In the genomic region with DNA sequence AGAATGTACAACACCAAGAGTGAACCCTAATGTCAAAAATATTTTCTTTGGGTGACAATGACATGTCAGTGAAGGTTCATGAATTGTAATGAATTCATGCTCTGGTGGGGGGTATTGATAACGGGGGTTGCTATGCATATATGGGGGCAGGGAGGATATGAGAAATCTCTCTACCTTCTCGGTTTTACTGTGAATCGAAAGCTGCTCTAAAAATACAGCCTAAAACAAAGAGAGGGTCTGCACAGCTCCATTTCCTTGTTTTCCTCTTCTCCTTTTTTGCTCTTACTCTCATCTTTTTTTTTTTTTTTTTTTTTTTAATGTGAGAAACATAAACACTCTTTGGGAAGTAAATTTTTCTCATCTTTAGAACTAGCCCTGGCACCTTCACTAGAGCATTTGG, we compare ENCODE assay signal across 24 cellular contexts.
A peak's percentile ranks its signal among the peaks of the same experiment; 100 is the strongest.
DNase-seq lines count a peak whose midpoint lies in the region; ATAC-seq, FAIRE-seq and TF ChIP-seq lines count a peak whose summit lies in the region.
"Had no signal": no experiment of that assay in that cellular context is flagged by ENCODE, and none has a peak within 500 bp of the region (broad histone marks: within the 10 kb centered on the region; RNA-seq: fewer than 3 reads in every experiment).

No MANE protein-coding gene starts in this region.

- no peak overlapping the region for H3K4me3 ChIP-seq in lower leg skin (ENCODE audit: low read depth, poor library complexity, severe bottlenecking)
- H3K4me3 ChIP-seq: BLaER1 treated with 17β-estradiol and CSF1 and Interleukin-3, amounts not matched to agents 10 nM and 100 nM; Peyer's patch had no signal

- TF ChIP-seq POLR2A in GM12891 (IDR thresholded peaks at IDR 0.05; ENCODE audit: low read depth, low read length) (no peak), lower leg skin (IDR thresholded peaks at IDR 0.05) (no peak)

- no peaks in the 10 kb centered on the region for H3K36me3 Mint-ChIP-seq in activated naive CD4-positive, alpha-beta T cell treated with anti-CD3 and anti-CD28 coated beads, Interleukin-2, amount 10 ng/mL, durations not matched to agents 7 days and 5 days
- H3K36me3 Mint-ChIP-seq in activated naive CD4-positive, alpha-beta T cell treated with anti-CD3 and anti-CD28 coated beads for 36 hours (ENCODE audit: low read depth) = no peaks in the 10 kb centered on the region
- H3K36me3 Mint-ChIP-seq: CD4-positive, alpha-beta memory T cell; T-cell had no signal

- peak; percentile 31 for FAIRE-seq in GM12891 (lab: Jason Lieb, UNC)
- FAIRE-seq: H54 had no signal

- H3K4me3 Mint-ChIP-seq in activated naive CD4-positive, alpha-beta T cell treated with anti-CD3 and anti-CD28 coated beads, Interleukin-2, amount 10 ng/mL, durations not matched to agents 7 days and 5 days = no peak overlapping the region
- H3K4me3 Mint-ChIP-seq in activated naive CD4-positive, alpha-beta T cell treated with anti-CD3 and anti-CD28 coated beads for 36 hours = no peak overlapping the region
- H3K4me3 Mint-ChIP-seq: CD4-positive, alpha-beta memory T cell; T-cell; T-helper 2 cell treated with Interferon-gamma antibody and Interleukin-4, amounts not matched to agents 5 μg/mL and 100 μg/mL, for 36 hours had no signal

- WGBS in lower leg skin, 2 donors = 81 to 84% methylated on average over 3 of the region's 3 CpGs

- no peaks in the 10 kb centered on the region for H3K9me3 Mint-ChIP-seq in activated naive CD4-positive, alpha-beta T cell treated with anti-CD3 and anti-CD28 coated beads, Interleukin-2, amount 10 ng/mL, durations not matched to agents 7 days and 5 days
- no peaks in the 10 kb centered on the region for H3K9me3 Mint-ChIP-seq in activated naive CD4-positive, alpha-beta T cell treated with anti-CD3 and anti-CD28 coated beads for 36 hours
- H3K9me3 Mint-ChIP-seq: T-cell; T-helper 2 cell treated with Interferon-gamma antibody and Interleukin-4, amounts not matched to agents 5 μg/mL and 100 μg/mL, for 36 hours had no signal

- CTCF ChIA-PET in activated naive CD4-positive, alpha-beta T cell treated with anti-CD3 and anti-CD28 coated beads, Interleukin-2, amount 10 ng/mL, durations not matched to agents 7 days and 5 days (lab: Charles Lee) = no interaction called here
- CTCF ChIA-PET in activated naive CD4-positive, alpha-beta T cell treated with anti-CD3 and anti-CD28 coated beads for 36 hours (lab: Charles Lee) = no interaction called here

- DNase-seq in GM12891 (ENCODE audit: insufficient read length, low spot score) (no peak), GM03348 (ENCODE audit: low spot score) (no peak), lower leg skin (ENCODE audit: low spot score in 2 of 2) (no peak)
- no peak for DNase-seq in activated naive CD4-positive, alpha-beta T cell treated with anti-CD3 and anti-CD28 coated beads, Interleukin-2, amount 10 ng/mL, durations not matched to agents 7 days and 5 days
- no peak for DNase-seq in activated naive CD4-positive, alpha-beta T cell treated with anti-CD3 and anti-CD28 coated beads for 36 hours
- DNase-seq: ACHN; Caco-2; CD4-positive, alpha-beta memory T cell; DMS 273 treated with DMSO at 0.1 percent for 48 hours; Karpas-422; MV-4-11; NCI-H1105 treated with DMSO at 0.1 percent for 48 hours; NCI-H2081 treated with DMSO at 0.1 percent for 48 hours; NCI-H2171 treated with DMSO at 0.1 percent for 48 hours; NCI-H524 treated with DMSO at 0.1 percent for 48 hours; NCI-H82; Peyer's patch; T-cell had no signal

- intact Hi-C loops in lower leg skin (cut with DNase I; ENCODE audit: low total_unique reads) = no loop called here
- intact Hi-C loops in activated naive CD4-positive, alpha-beta T cell treated with anti-CD3 and anti-CD28 coated beads for 36 hours (cut with micrococcal nuclease) = no loop called here

- ATAC-seq in GM21717 (IDR thresholded peaks at IDR 0.05; ENCODE audit: unreplicated experiment) (peak; percentile 34), HG02981 (IDR thresholded peaks at IDR 0.05; ENCODE audit: unreplicated experiment) (peak; percentile 36), HG03575 (IDR thresholded peaks at IDR 0.05; ENCODE audit: extremely low read depth, insufficient number of reproducible peaks, low FRiP score, unreplicated experiment) (peak; percentile 32)
- ATAC-seq: T-cell had no signal

- peaks cover 27% of the 10 kb centered on the region for H3K27me3 Mint-ChIP-seq in activated naive CD4-positive, alpha-beta T cell treated with anti-CD3 and anti-CD28 coated beads, Interleukin-2, amount 10 ng/mL, durations not matched to agents 7 days and 5 days
- H3K27me3 Mint-ChIP-seq in activated naive CD4-positive, alpha-beta T cell treated with anti-CD3 and anti-CD28 coated beads for 36 hours (ENCODE audit: low read depth) = peaks cover 36% of the 10 kb centered on the region

- H3K27ac Mint-ChIP-seq in activated naive CD4-positive, alpha-beta T cell treated with anti-CD3 and anti-CD28 coated beads, Interleukin-2, amount 10 ng/mL, durations not matched to agents 7 days and 5 days = no peak overlapping the region
- no peak overlapping the region for H3K27ac Mint-ChIP-seq in activated naive CD4-positive, alpha-beta T cell treated with anti-CD3 and anti-CD28 coated beads for 36 hours
- H3K27ac Mint-ChIP-seq: CD4-positive, alpha-beta memory T cell; T-cell; T-helper 2 cell treated with Interferon-gamma antibody and Interleukin-4, amounts not matched to agents 5 μg/mL and 100 μg/mL, for 36 hours had no signal

- no peak for TF ChIP-seq CTCF in lower leg skin (IDR thresholded peaks at IDR 0.05)

- H3K4me1 Mint-ChIP-seq in activated naive CD4-positive, alpha-beta T cell treated with anti-CD3 and anti-CD28 coated beads, Interleukin-2, amount 10 ng/mL, durations not matched to agents 7 days and 5 days = peaks cover 6% of the 10 kb centered on the region
- peaks cover 4% of the 10 kb centered on the region for H3K4me1 Mint-ChIP-seq in activated naive CD4-positive, alpha-beta T cell treated with anti-CD3 and anti-CD28 coated beads for 36 hours (ENCODE audit: low read depth)
- H3K4me1 Mint-ChIP-seq: CD4-positive, alpha-beta memory T cell had no signal

TF ChIP-seq in GM12891, 5 proteins besides CTCF, POLR2A, EP300 and RAD21:
- TF ChIP-seq SPI1 (IDR thresholded peaks at IDR 0.05; ENCODE audit: low read depth, low read length) = peak; percentile 61
- TF ChIP-seq POU2F2 (IDR thresholded peaks at IDR 0.05; ENCODE audit: low read depth, low read length) = peak; percentile 35; the same call in 1 of the 2 replicates
- no peak for TF ChIP-seq POLR2AphosphoS5 (IDR thresholded peaks at IDR 0.05; ENCODE audit: low read depth, low read length)
